ENCODE assay signal across 1 cellular context in the genomic region with DNA sequence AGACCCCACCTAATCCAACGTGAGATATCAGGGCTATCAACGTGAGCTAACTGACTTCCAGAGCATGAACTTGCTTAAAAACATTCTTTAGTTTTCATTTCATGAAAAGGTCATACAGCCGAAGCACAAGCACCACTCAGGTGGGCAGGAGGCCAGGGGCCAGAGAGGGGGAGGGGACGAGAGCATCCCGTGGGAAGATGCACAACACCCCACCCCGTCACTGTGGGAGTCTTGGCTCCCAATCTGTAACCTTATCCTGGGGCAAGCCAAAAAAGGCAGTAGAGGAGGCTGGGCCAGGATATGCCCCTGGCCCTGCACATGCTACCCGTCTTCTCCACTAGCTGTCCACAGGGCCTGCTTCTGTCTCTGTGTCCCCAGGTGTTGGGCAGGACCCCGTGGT.
TF ChIP-seq lines count a peak whose summit lies in the region.

No MANE protein-coding gene starts in this region.

TF ChIP-seq in WTC11, 78 proteins besides CTCF, POLR2A, EP300 and RAD21:
- no peak for TF ChIP-seq JAZF1 (CRISPR knock-in tag; IDR thresholded peaks at IDR 0.05)
- TF ChIP-seq, protein P1, sequence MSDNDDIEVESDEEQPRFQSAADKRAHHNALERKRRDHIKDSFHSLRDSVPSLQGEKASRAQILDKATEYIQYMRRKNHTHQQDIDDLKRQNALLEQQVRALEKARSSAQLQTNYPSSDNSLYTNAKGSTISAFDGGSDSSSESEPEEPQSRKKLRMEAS (CRISPR knock-in tag; IDR thresholded peaks at IDR 0.05), result peak; percentile 18; the same call in 1 of the 2 replicates
- TF ChIP-seq CBFB (CRISPR knock-in tag; IDR thresholded peaks at IDR 0.05; ENCODE audit: low read depth), result no peak
